ENCODE assay signal across 14 cellular contexts in genomic region chrX:72002886-72003285, GRCh38.
"Had no signal": no experiment of that assay in that cellular context is flagged by ENCODE, and none has a peak within 500 bp of the region (broad histone marks: within the 10 kb centered on the region; RNA-seq: fewer than 3 reads in every experiment).

No MANE protein-coding gene starts in this region.

- H3K36me3 ChIP-seq: breast epithelium, heart left ventricle, thyroid gland had no signal

- H3K4me1 Mint-ChIP-seq: activated naive CD4-positive, alpha-beta T cell treated with anti-CD3 and anti-CD28 coated beads, Interleukin-2, amount 50 U/mL, for 24 hours had no signal

- FAIRE-seq: kidney had no signal

- H3K9me3 ChIP-seq: breast epithelium, heart left ventricle, thyroid gland had no signal

- H3K27ac Mint-ChIP-seq: activated naive CD4-positive, alpha-beta T cell treated with anti-CD3 and anti-CD28 coated beads, Interleukin-2, amount 50 U/mL, for 24 hours; naive thymus-derived CD4-positive, alpha-beta T cell; T-helper 17 cell had no signal

- H3K4me3 ChIP-seq: breast epithelium, dorsolateral prefrontal cortex, heart left ventricle, smooth muscle cell, thyroid gland had no signal

- H3K4me1 ChIP-seq: breast epithelium had no signal

- ATAC-seq: heart left ventricle; naive thymus-derived CD4-positive, alpha-beta T cell; right cardiac atrium; T-helper 17 cell had no signal

- H3K27me3 Mint-ChIP-seq: activated naive CD4-positive, alpha-beta T cell treated with anti-CD3 and anti-CD28 coated beads, Interleukin-2, amount 50 U/mL, for 24 hours had no signal

- H3K4me3 Mint-ChIP-seq: activated naive CD4-positive, alpha-beta T cell treated with anti-CD3 and anti-CD28 coated beads, Interleukin-2, amount 50 U/mL, for 24 hours; naive thymus-derived CD4-positive, alpha-beta T cell; T-helper 17 cell had no signal

- H3K36me3 Mint-ChIP-seq: activated naive CD4-positive, alpha-beta T cell treated with anti-CD3 and anti-CD28 coated beads, Interleukin-2, amount 50 U/mL, for 24 hours; naive thymus-derived CD4-positive, alpha-beta T cell had no signal

- H3K27me3 ChIP-seq: thyroid gland had no signal

- H3K9me3 Mint-ChIP-seq: activated naive CD4-positive, alpha-beta T cell treated with anti-CD3 and anti-CD28 coated beads, Interleukin-2, amount 50 U/mL, for 24 hours; naive thymus-derived CD4-positive, alpha-beta T cell had no signal

- DNase-seq: activated CD4-positive, alpha-beta T cell treated with anti-CD3 and anti-CD28 coated beads, Interleukin-2, amount 50 U/mL, for 1 hour; activated T-cell treated with anti-CD3 and anti-CD28 coated beads for 4 hours; dorsolateral prefrontal cortex; foreskin melanocyte; heart left ventricle; kidney; midbrain; naive thymus-derived CD4-positive, alpha-beta T cell; right cardiac atrium; T-helper 17 cell; thyroid gland had no signal
